23 cellular contexts compared by ENCODE assay signal in the genomic region with DNA sequence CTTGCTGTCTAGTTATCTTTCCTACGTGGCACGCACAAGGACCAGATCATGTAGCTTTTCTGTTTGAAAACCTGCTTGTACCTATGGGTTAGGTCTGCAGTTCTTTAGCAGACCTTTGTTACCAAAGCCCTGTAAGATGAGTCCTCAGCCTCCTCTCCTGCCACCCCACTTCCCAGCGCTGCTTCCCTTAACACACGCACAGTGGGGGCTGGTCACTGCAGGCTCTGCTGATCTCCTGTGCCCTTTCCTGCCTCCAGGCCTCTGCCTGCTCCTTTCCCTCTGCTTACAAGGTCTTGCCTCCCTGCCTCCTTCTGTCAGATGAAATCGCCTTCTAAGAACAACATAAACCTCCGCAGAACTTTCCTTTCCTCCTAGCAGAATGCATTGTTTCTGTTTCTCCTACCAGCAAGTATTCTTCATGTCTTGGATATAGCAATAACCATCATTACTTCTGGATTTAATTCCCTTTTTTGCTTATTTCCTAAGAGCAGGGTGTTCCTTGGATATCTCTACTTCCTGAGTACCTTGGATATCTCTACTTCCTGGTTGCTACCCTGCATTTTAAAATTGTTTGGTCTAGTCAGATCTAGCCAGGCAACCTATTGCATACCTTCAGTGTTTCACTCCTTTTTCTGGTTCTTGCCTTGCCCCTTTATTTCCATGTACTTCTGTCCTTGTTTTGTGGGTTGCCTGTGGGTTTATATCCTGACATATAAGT.
A peak's percentile ranks its signal among the peaks of the same experiment; 100 is the strongest.
DNase-seq lines count a peak whose midpoint lies in the region; ATAC-seq and TF ChIP-seq lines count a peak whose summit lies in the region.
"Had no signal": no experiment of that assay in that cellular context is flagged by ENCODE, and none has a peak within 500 bp of the region (broad histone marks: within the 10 kb centered on the region; RNA-seq: fewer than 3 reads in every experiment).

No MANE protein-coding gene starts in this region.

- H2AK5ac ChIP-seq in mesenchymal stem cell (ENCODE audit: low read length, severe bottlenecking), result no peak overlapping the region

- TF ChIP-seq CTCF in dorsolateral prefrontal cortex (IDR thresholded peaks at IDR 0.05 in 54 of 56, conservative IDR thresholded peaks at IDR 0.05 in 2 of 56; ENCODE audit: low read depth in 1 of 56, partially characterized antibody in 56 of 56) (no peak), right atrium auricular region (IDR thresholded peaks at IDR 0.05) (no peak)

- peaks cover 2% of the 10 kb centered on the region in 2 experiments for H3K36me3 ChIP-seq in mesenchymal stem cell (ENCODE audit: control insufficient read depth in 1 of 2, insufficient read depth in 2 of 2, low read depth in 1 of 2, low read length in 2 of 2)
- peaks cover 8% of the 10 kb centered on the region for H3K36me3 ChIP-seq in thymus (ENCODE audit: control insufficient read depth, insufficient read depth)
- H3K36me3 ChIP-seq in right atrium auricular region, result no peaks in the 10 kb centered on the region
- H3K36me3 ChIP-seq: SJCRH30, thoracic aorta had no signal

- no peak overlapping the region for H2BK120ac ChIP-seq in mesenchymal stem cell (ENCODE audit: low read depth, low read length)

- DNase-seq in activated CD4-positive, alpha-beta T cell treated with anti-CD3 and anti-CD28 coated beads for 36 hours, result no peak
- DNase-seq in activated CD4-positive, alpha-beta T cell treated with anti-CD3 and anti-CD28 coated beads for 1 hour, result no peak
- DNase-seq in T-cell (no peak), mesenchymal stem cell (no peak), dorsolateral prefrontal cortex (no peak), NCI-H1694 (lab: John Stamatoyannopoulos, UW) (no peak), right atrium auricular region (ENCODE audit: low spot score) (no peak)
- DNase-seq: activated CD4-positive, alpha-beta T cell treated with anti-CD3 and anti-CD28 coated beads, Interleukin-2, amount 50 U/mL, for 4 hours; anterior cingulate cortex; heart left ventricle; NCI-H1092; NCI-H2029 treated with DMSO at 0.1 percent for 48 hours; NCI-H345; NCI-H82; SJCRH30; stimulated activated CD4-positive, alpha-beta T cell treated with anti-CD3 and anti-CD28 coated beads, Interleukin-2, amount 100 ng/mL, for 24 hours had no signal

- no peak overlapping the region for H3K4ac ChIP-seq in mesenchymal stem cell (ENCODE audit: low read depth in 1 of 2, low read length in 2 of 2)

- H3K79me1 ChIP-seq in mesenchymal stem cell (replicated peaks; ENCODE audit: low read length, poor library complexity, severe bottlenecking), result peaks cover 11% of the 10 kb centered on the region

- no peak overlapping the region for H2BK5ac ChIP-seq in mesenchymal stem cell (ENCODE audit: low read depth, low read length, poor library complexity, severe bottlenecking)

- no peak overlapping the region for H3K23ac ChIP-seq in mesenchymal stem cell (ENCODE audit: low read length in 2 of 2)

- H3K9me3 ChIP-seq in mesenchymal stem cell (ENCODE audit: control insufficient read depth, low read length) (no peaks in the 10 kb centered on the region), thymus (ENCODE audit: control insufficient read depth) (no peaks in the 10 kb centered on the region), right atrium auricular region (no peaks in the 10 kb centered on the region)
- H3K9me3 ChIP-seq: heart left ventricle, SJCRH30, thoracic aorta had no signal

- no peak overlapping the region for H3K4me3 Mint-ChIP-seq in activated CD4-positive, alpha-beta T cell treated with anti-CD3 and anti-CD28 coated beads for 36 hours
- peak overlapping the region in 1 of 3 donors; percentile 32 for H3K4me3 Mint-ChIP-seq in T-cell
- H3K4me3 Mint-ChIP-seq: stimulated activated effector memory CD8-positive, alpha-beta T cell treated with anti-CD3 and anti-CD28 coated beads, Interleukin-12 subunit alpha, Interleukin-12 subunit beta, amount 100 ng/mL, for 72 hours; T-helper 1 cell treated with Interleukin-12 subunit alpha and Interleukin-12 subunit beta and Interleukin-4 antibody, amounts not matched to agents 30 μg/mL and 1 μg/mL, for 36 hours had no signal

- no peak overlapping the region for H2BK15ac ChIP-seq in mesenchymal stem cell (ENCODE audit: low read depth, poor library complexity, severe bottlenecking)

- H4K8ac ChIP-seq in mesenchymal stem cell (ENCODE audit: low read length), result no peak overlapping the region

- WGBS in mesenchymal stem cell, result 92% methylated on average over 6 of the region's 6 CpGs
- 98% methylated on average over 6 of the region's 6 CpGs for WGBS in thymus

- H3K4me3 ChIP-seq in mesenchymal stem cell (ENCODE audit: insufficient read depth in 1 of 2, low read depth in 1 of 2, low read length in 2 of 2), result no peak overlapping the region
- no peak overlapping the region for H3K4me3 ChIP-seq in thymus (ENCODE audit: low read length)
- no peak overlapping the region for H3K4me3 ChIP-seq in dorsolateral prefrontal cortex
- no peak overlapping the region for H3K4me3 ChIP-seq in right atrium auricular region
- H3K4me3 ChIP-seq: heart left ventricle, SJCRH30, skin epidermis, thoracic aorta had no signal

- intact Hi-C loops in activated CD4-positive, alpha-beta T cell treated with anti-CD3 and anti-CD28 coated beads for 36 hours (cut with DNase I, micrococcal nuclease), result no loop called here
- intact Hi-C loops in dorsolateral prefrontal cortex (cut with DNase I), result no loop called here

- peaks cover 18% of the 10 kb centered on the region for H3K4me1 Mint-ChIP-seq in activated CD4-positive, alpha-beta T cell treated with anti-CD3 and anti-CD28 coated beads for 36 hours
- H3K4me1 Mint-ChIP-seq in T-cell, result peaks cover 26 to 35% (median 28%) of the 10 kb centered on the region in 3 donors

- H3K18ac ChIP-seq in mesenchymal stem cell (ENCODE audit: low read depth in 1 of 2, low read length in 2 of 2), result no peak overlapping the region

- no peak for ATAC-seq in activated CD4-positive, alpha-beta T cell treated with anti-CD3 and anti-CD28 coated beads for 36 hours
- ATAC-seq in T-cell (replicated peaks in 1 of 4), result no peak
- ATAC-seq: heart left ventricle; Panc1; stimulated activated effector memory CD8-positive, alpha-beta T cell treated with anti-CD3 and anti-CD28 coated beads, Interleukin-12 subunit alpha, Interleukin-12 subunit beta, amount 100 ng/mL, for 72 hours had no signal

- no peak overlapping the region for H2AFZ ChIP-seq in mesenchymal stem cell (ENCODE audit: low read depth, low read length)

- H4K91ac ChIP-seq in mesenchymal stem cell (ENCODE audit: low read length), result peak overlapping the region; percentile 29

- H3K4me1 ChIP-seq in mesenchymal stem cell (ENCODE audit: control insufficient read depth, insufficient read depth, low read depth, low read length) (peaks cover 8% of the 10 kb centered on the region), thymus (ENCODE audit: control insufficient read depth, insufficient read depth, low read length) (peaks cover 17% of the 10 kb centered on the region), right atrium auricular region (peaks cover 0 to 7% of the 10 kb centered on the region in 2 donors)
- H3K4me1 ChIP-seq: SJCRH30 had no signal

- peaks cover 7% of the 10 kb centered on the region for H3K36me3 Mint-ChIP-seq in activated CD4-positive, alpha-beta T cell treated with anti-CD3 and anti-CD28 coated beads for 36 hours (ENCODE audit: low read depth)
- peaks cover 56% of the 10 kb centered on the region for H3K36me3 Mint-ChIP-seq in T-cell
- H3K36me3 Mint-ChIP-seq: stimulated activated effector memory CD8-positive, alpha-beta T cell treated with anti-CD3 and anti-CD28 coated beads, Interleukin-12 subunit alpha, Interleukin-12 subunit beta, amount 100 ng/mL, for 72 hours had no signal

- CTCF ChIA-PET in activated CD4-positive, alpha-beta T cell treated with anti-CD3 and anti-CD28 coated beads for 36 hours (lab: Charles Lee), result no interaction called here
- CTCF ChIA-PET in T-cell (lab: Charles Lee), result no interaction called here

- no peaks in the 10 kb centered on the region for H3K9me3 Mint-ChIP-seq in activated CD4-positive, alpha-beta T cell treated with anti-CD3 and anti-CD28 coated beads for 36 hours (ENCODE audit: low read depth)
- no peaks in the 10 kb centered on the region for H3K9me3 Mint-ChIP-seq in T-cell
- H3K9me3 Mint-ChIP-seq: stimulated activated effector memory CD8-positive, alpha-beta T cell treated with anti-CD3 and anti-CD28 coated beads, Interleukin-12 subunit alpha, Interleukin-12 subunit beta, amount 100 ng/mL, for 72 hours; T-helper 1 cell treated with Interleukin-12 subunit alpha and Interleukin-12 subunit beta and Interleukin-4 antibody, amounts not matched to agents 30 μg/mL and 1 μg/mL, for 36 hours had no signal

- POLR2A ChIA-PET in activated CD4-positive, alpha-beta T cell treated with anti-CD3 and anti-CD28 coated beads for 36 hours (lab: Charles Lee), result no interaction called here
- POLR2A ChIA-PET in T-cell (lab: Charles Lee), result no interaction called here

- H3K27ac ChIP-seq in mesenchymal stem cell (ENCODE audit: low read length, poor library complexity, severe bottlenecking) (no peak overlapping the region), thymus (ENCODE audit: low read depth) (peak overlapping the region; percentile 87), dorsolateral prefrontal cortex (no peak overlapping the region), right atrium auricular region (no peak overlapping the region)
- H3K27ac ChIP-seq: 22Rv1, heart left ventricle, SJCRH30, skin epidermis, thoracic aorta had no signal

- no peak overlapping the region for H3K9ac ChIP-seq in mesenchymal stem cell (ENCODE audit: low read length)

- peak overlapping the region; percentile 27 for H3K27ac Mint-ChIP-seq in activated CD4-positive, alpha-beta T cell treated with anti-CD3 and anti-CD28 coated beads for 36 hours
- H3K27ac Mint-ChIP-seq in T-cell, result peak overlapping the region; percentile 17 to 53
- H3K27ac Mint-ChIP-seq: stimulated activated effector memory CD8-positive, alpha-beta T cell treated with anti-CD3 and anti-CD28 coated beads, Interleukin-12 subunit alpha, Interleukin-12 subunit beta, amount 100 ng/mL, for 72 hours; T-helper 1 cell treated with Interleukin-12 subunit alpha and Interleukin-12 subunit beta and Interleukin-4 antibody, amounts not matched to agents 30 μg/mL and 1 μg/mL, for 36 hours had no signal

- no peak overlapping the region for H2BK12ac ChIP-seq in mesenchymal stem cell (ENCODE audit: low read length in 2 of 2)

- H3K4me2 ChIP-seq in mesenchymal stem cell (ENCODE audit: low read length, poor library complexity, severe bottlenecking), result no peak overlapping the region

- H3K14ac ChIP-seq in mesenchymal stem cell (ENCODE audit: low read length in 2 of 2), result no peak overlapping the region

- no peaks in the 10 kb centered on the region for H3K27me3 Mint-ChIP-seq in activated CD4-positive, alpha-beta T cell treated with anti-CD3 and anti-CD28 coated beads for 36 hours
- no peaks in the 10 kb centered on the region for H3K27me3 Mint-ChIP-seq in T-cell

- no peaks in the 10 kb centered on the region for H3K27me3 ChIP-seq in mesenchymal stem cell (ENCODE audit: control insufficient read depth in 1 of 2, insufficient read depth in 1 of 2, low read length in 2 of 2)
- no peaks in the 10 kb centered on the region for H3K27me3 ChIP-seq in thymus (ENCODE audit: control insufficient read depth, insufficient read depth)
- no peaks in the 10 kb centered on the region for H3K27me3 ChIP-seq in dorsolateral prefrontal cortex
- no peaks in the 10 kb centered on the region for H3K27me3 ChIP-seq in right atrium auricular region
- H3K27me3 ChIP-seq: heart left ventricle, SJCRH30 had no signal
